39 cellular contexts compared by ENCODE assay signal in genomic region chr10:102191956-102192355, GRCh38. TPM values are rescaled to one million over a fixed set of nuclear protein-coding genes. Genes with fewer than 3 reads are reported as not detected.
"Had no signal": no experiment of that assay in that cellular context is flagged by ENCODE, and none has a peak within 500 bp of the region (broad histone marks: within the 10 kb centered on the region; RNA-seq: fewer than 3 reads in every experiment).

No MANE protein-coding gene starts in this region.

- H3K27ac Mint-ChIP-seq: activated B cell treated with CpG ODN at 0.5 μM for 24 hours; activated CD4-positive, alpha-beta memory T cell treated with anti-CD3 and anti-CD28 coated beads for 36 hours; activated CD4-positive, alpha-beta T cell treated with anti-CD3 and anti-CD28 coated beads, Interleukin-2, amount 10 ng/mL, durations not matched to agents 24 days and 14 days; activated CD8-positive, alpha-beta T cell treated with anti-CD3 and anti-CD28 coated beads for 36 hours; activated naive CD4-positive, alpha-beta T cell treated with anti-CD3 and anti-CD28 coated beads for 36 hours; activated naive CD4-positive, alpha-beta T cell treated with anti-CD3 and anti-CD28 coated beads, Interleukin-2, amount 50 U/mL, for 72 hours; activated naive CD8-positive, alpha-beta T cell treated with anti-CD3 and anti-CD28 coated beads for 36 hours; activated T-cell treated with anti-CD3 and anti-CD28 coated beads, Interleukin-2, amount 50 U/mL, for 72 hours; activated T-helper 1 cell treated with anti-CD3 and anti-CD28 coated beads, Interleukin-12 subunit alpha, Interleukin-12 subunit beta, Interleukin-2, Interleukin-4 antibody, amounts not matched to agents 30 ng/mL and 10 ng/mL and 1 ng/mL, durations not matched to agents 14 hours and 24 hours and 36 hours; activated T-helper 17 cell treated with anti-CD3 and anti-CD28 coated beads, Interleukin-2, amount 50 U/mL, for 72 hours had no signal

- H3K4me3 ChIP-seq: adrenal gland, body of pancreas, cardiac muscle cell had no signal

- ATAC-seq: activated CD8-positive, alpha-beta T cell treated with anti-CD3 and anti-CD28 coated beads for 36 hours; activated naive CD4-positive, alpha-beta T cell treated with anti-CD3 and anti-CD28 coated beads, Interleukin-2, amount 50 U/mL, for 72 hours; activated T-cell treated with anti-CD3 and anti-CD28 coated beads, Interleukin-2, amount 50 U/mL, for 4 hours; activated T-cell treated with anti-CD3 and anti-CD28 coated beads, Interleukin-2, amount 50 U/mL, for 72 hours; activated T-helper 17 cell treated with anti-CD3 and anti-CD28 coated beads, Interleukin-2, amount 50 U/mL, for 72 hours; body of pancreas had no signal

- H3K4me1 ChIP-seq: adrenal gland, body of pancreas had no signal

- H3K36me3 ChIP-seq: adrenal gland, cardiac muscle cell had no signal

- DNase-seq: activated B cell treated with CpG ODN at 0.5 μM for 24 hours; activated CD4-positive, alpha-beta memory T cell treated with anti-CD3 and anti-CD28 coated beads for 36 hours; activated CD4-positive, alpha-beta T cell treated with anti-CD3 and anti-CD28 coated beads for 4 hours; activated CD4-positive, alpha-beta T cell treated with anti-CD3 and anti-CD28 coated beads, Interleukin-2, amount 10 ng/mL, durations not matched to agents 24 days and 14 days; activated CD4-positive, alpha-beta T cell treated with anti-CD3 and anti-CD28 coated beads, Interleukin-2, amount 50 U/mL, for 1 hour; activated CD4-positive, alpha-beta T cell treated with anti-CD3 and anti-CD28 coated beads, Interleukin-2, amount 50 U/mL, for 4 hours; activated CD4-positive, CD25-positive, alpha-beta regulatory T cell treated with anti-CD3 and anti-CD28 coated beads, Interleukin-2, amount 50 U/mL, for 72 hours; activated CD8-positive, alpha-beta memory T cell treated with anti-CD3 and anti-CD28 coated beads, Interleukin-2, amount 50 U/mL, for 4 hours; activated CD8-positive, alpha-beta T cell treated with anti-CD3 and anti-CD28 coated beads for 36 hours; activated effector memory CD4-positive, alpha-beta T cell treated with anti-CD3 and anti-CD28 coated beads, Interleukin-2, amount 50 U/mL, for 16 hours; activated gamma-delta T cell treated with Interleukin-2 at 50 U/mL for 16 hours; activated naive CD4-positive, alpha-beta T cell; activated naive CD4-positive, alpha-beta T cell treated with anti-CD3 and anti-CD28 coated beads for 36 hours; activated naive CD4-positive, alpha-beta T cell treated with anti-CD3 and anti-CD28 coated beads, Interleukin-2, amount 50 U/mL, for 16 hours; activated naive CD8-positive, alpha-beta T cell treated with anti-CD3 and anti-CD28 coated beads for 36 hours; activated T-cell treated with anti-CD3 and anti-CD28 coated beads for 4 hours; activated T-cell treated with anti-CD3 and anti-CD28 coated beads, Interleukin-2, amount 50 U/mL, for 1 hour; activated T-cell treated with anti-CD3 and anti-CD28 coated beads, Interleukin-2, amount 50 U/mL, for 4 hours; activated T-cell treated with anti-CD3 and anti-CD28 coated beads, Interleukin-2, amount 50 U/mL, for 72 hours; adrenal gland; amniotic stem cell; body of pancreas; caudate nucleus; cerebellar nuclear complex; T-helper 9 cell had no signal

- H3K9me3 ChIP-seq: adrenal gland, body of pancreas had no signal

- H3K27ac ChIP-seq: adrenal gland, body of pancreas, cardiac muscle cell, VCaP had no signal

- H3K27me3 ChIP-seq: adrenal gland, body of pancreas, cardiac muscle cell had no signal

- H3K27me3 Mint-ChIP-seq: activated CD4-positive, alpha-beta memory T cell treated with anti-CD3 and anti-CD28 coated beads for 36 hours; activated CD4-positive, alpha-beta T cell treated with anti-CD3 and anti-CD28 coated beads, Interleukin-2, amount 10 ng/mL, durations not matched to agents 24 days and 14 days; activated CD8-positive, alpha-beta T cell treated with anti-CD3 and anti-CD28 coated beads for 36 hours; activated naive CD8-positive, alpha-beta T cell treated with anti-CD3 and anti-CD28 coated beads for 36 hours; central memory CD8-positive, alpha-beta T cell had no signal

- H3K9me3 Mint-ChIP-seq: central memory CD8-positive, alpha-beta T cell had no signal

- FAIRE-seq: astrocyte, bronchial epithelial cell, TTC549 had no signal

- H3K4me3 Mint-ChIP-seq: activated B cell treated with CpG ODN at 0.5 μM for 24 hours; activated CD4-positive, alpha-beta memory T cell treated with anti-CD3 and anti-CD28 coated beads for 36 hours; activated CD4-positive, alpha-beta T cell treated with anti-CD3 and anti-CD28 coated beads, Interleukin-2, amount 10 ng/mL, durations not matched to agents 24 days and 14 days; activated CD8-positive, alpha-beta T cell treated with anti-CD3 and anti-CD28 coated beads for 36 hours; activated naive CD4-positive, alpha-beta T cell treated with anti-CD3 and anti-CD28 coated beads for 36 hours; activated naive CD8-positive, alpha-beta T cell treated with anti-CD3 and anti-CD28 coated beads for 36 hours; activated T-cell treated with anti-CD3 and anti-CD28 coated beads, Interleukin-2, amount 50 U/mL, for 4 hours; activated T-cell treated with anti-CD3 and anti-CD28 coated beads, Interleukin-2, amount 50 U/mL, for 72 hours; activated T-helper 1 cell treated with anti-CD3 and anti-CD28 coated beads, Interleukin-12 subunit alpha, Interleukin-12 subunit beta, Interleukin-2, Interleukin-4 antibody, amounts not matched to agents 30 ng/mL and 10 ng/mL and 1 ng/mL, durations not matched to agents 14 hours and 24 hours and 36 hours; activated T-helper 17 cell treated with anti-CD3 and anti-CD28 coated beads, Interleukin-2, amount 50 U/mL, for 72 hours; central memory CD8-positive, alpha-beta T cell had no signal

RNA-seq across cellular contexts. Expression of gene ELOVL3, which starts 34.1 kb away (rescaled TPM):
- total RNA-seq: activated B cell treated with CpG ODN at 0.5 μM for 24 hours; activated CD4-positive, alpha-beta T cell treated with anti-CD3 and anti-CD28 coated beads, Interleukin-2, amount 10 ng/mL, durations not matched to agents 24 days and 14 days; activated CD8-positive, alpha-beta memory T cell treated with anti-CD3 and anti-CD28 coated beads for 36 hours; activated CD8-positive, alpha-beta T cell treated with anti-CD3 and anti-CD28 coated beads for 36 hours; activated naive CD4-positive, alpha-beta T cell treated with anti-CD3 and anti-CD28 coated beads for 36 hours; activated naive CD8-positive, alpha-beta T cell treated with anti-CD3 and anti-CD28 coated beads for 36 hours; activated T-cell treated with anti-CD3 and anti-CD28 coated beads, Interleukin-2, amount 50 U/mL, for 4 hours; aorta; body of pancreas; bronchial epithelial cell; cardiac muscle cell; chondrocyte; T-helper 1 cell treated with Interleukin-12 subunit alpha and Interleukin-12 subunit beta and Interleukin-4 antibody, amounts not matched to agents 30 ng/mL and 1 ng/mL, for 36 hours; T-helper 2 cell treated with Interferon-gamma antibody and Interleukin-4, amounts not matched to agents 100 ng/mL and 5 ng/mL, for 36 hours had no signal
- polyA plus RNA-seq: aorta had no signal

RNA-seq across cellular contexts. Expression of gene PITX3, which starts 49.4 kb away (rescaled TPM):
- total RNA-seq: activated B cell treated with CpG ODN at 0.5 μM for 24 hours; activated CD8-positive, alpha-beta memory T cell treated with anti-CD3 and anti-CD28 coated beads for 36 hours; activated naive CD4-positive, alpha-beta T cell treated with anti-CD3 and anti-CD28 coated beads, Interleukin-2, amount 50 U/mL, for 72 hours; aorta; body of pancreas; bronchial epithelial cell; chondrocyte; T-helper 1 cell treated with Interleukin-12 subunit alpha and Interleukin-12 subunit beta and Interleukin-4 antibody, amounts not matched to agents 30 ng/mL and 1 ng/mL, for 36 hours; T-helper 2 cell treated with Interferon-gamma antibody and Interleukin-4, amounts not matched to agents 100 ng/mL and 5 ng/mL, for 36 hours had no signal
- polyA plus RNA-seq: adrenal gland had no signal
